ENCODE assay signal across 1 cellular context in the genomic region with DNA sequence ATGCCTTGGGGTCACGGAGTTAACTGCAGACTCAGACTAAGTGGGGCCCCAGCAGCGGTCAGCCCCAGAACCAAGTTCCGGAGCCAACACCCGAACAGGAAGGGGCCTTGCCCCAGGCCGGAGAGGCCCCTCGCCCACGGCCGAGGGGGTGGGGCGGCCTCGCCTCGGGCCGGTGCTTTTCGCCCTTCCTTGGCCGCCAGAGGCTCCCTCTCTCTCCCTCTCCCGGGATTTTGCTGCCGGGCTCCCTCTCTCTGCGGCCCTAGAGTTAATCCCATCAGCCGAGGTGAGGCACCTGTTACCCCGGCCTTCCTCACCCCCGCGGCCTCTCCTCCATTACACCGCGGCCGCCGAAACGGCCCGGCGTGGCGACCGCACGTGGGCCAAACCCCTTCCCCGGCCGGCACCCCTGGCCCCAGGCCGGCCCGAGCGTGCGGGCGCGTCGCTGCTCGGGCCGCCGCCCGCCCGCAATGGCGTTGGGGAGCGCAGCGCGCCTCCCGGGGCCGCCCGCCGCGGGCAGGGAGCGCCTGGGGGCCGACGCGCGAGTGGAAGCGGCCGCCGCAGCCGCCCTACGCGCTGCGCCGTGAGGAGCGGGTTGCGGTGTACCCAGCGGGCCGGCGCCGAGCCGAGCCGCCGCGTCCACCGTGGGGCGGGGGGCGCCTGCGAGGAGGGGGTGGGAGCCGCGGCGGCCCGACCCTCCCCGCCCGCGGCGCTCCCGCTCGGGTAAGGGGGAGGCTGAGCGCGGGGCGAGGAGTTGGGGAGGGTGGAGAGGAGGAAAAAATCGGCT.
TF ChIP-seq lines count a peak whose summit lies in the region.

A gene (plus strand): TSS at position 175 of the 784 bp plus-strand sequence. CDS start 2,520 bp downstream, outside the sequence.

TF ChIP-seq in HepG2, 621 proteins besides CTCF, POLR2A, EP300 and RAD21 (continued from another document and continues in another):
- TF ChIP-seq, protein P1, sequence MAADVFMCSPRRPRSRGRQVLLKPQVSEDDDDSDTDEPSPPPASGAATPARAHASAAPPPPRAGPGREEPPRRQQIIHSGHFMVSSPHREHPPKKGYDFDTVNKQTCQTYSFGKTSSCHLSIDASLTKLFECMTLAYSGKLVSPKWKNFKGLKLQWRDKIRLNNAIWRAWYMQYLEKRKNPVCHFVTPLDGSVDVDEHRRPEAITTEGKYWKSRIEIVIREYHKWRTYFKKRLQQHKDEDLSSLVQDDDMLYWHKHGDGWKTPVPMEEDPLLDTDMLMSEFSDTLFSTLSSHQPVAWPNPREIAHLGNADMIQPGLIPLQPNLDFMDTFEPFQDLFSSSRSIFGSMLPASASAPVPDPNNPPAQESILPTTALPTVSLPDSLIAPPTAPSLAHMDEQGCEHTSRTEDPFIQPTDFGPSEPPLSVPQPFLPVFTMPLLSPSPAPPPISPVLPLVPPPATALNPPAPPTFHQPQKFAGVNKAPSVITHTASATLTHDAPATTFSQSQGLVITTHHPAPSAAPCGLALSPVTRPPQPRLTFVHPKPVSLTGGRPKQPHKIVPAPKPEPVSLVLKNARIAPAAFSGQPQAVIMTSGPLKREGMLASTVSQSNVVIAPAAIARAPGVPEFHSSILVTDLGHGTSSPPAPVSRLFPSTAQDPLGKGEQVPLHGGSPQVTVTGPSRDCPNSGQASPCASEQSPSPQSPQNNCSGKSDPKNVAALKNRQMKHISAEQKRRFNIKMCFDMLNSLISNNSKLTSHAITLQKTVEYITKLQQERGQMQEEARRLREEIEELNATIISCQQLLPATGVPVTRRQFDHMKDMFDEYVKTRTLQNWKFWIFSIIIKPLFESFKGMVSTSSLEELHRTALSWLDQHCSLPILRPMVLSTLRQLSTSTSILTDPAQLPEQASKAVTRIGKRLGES (CRISPR knock-in tag; IDR thresholded peaks at IDR 0.05; ENCODE audit: borderline replicate concordance), result no peak
- TF ChIP-seq, protein P2, sequence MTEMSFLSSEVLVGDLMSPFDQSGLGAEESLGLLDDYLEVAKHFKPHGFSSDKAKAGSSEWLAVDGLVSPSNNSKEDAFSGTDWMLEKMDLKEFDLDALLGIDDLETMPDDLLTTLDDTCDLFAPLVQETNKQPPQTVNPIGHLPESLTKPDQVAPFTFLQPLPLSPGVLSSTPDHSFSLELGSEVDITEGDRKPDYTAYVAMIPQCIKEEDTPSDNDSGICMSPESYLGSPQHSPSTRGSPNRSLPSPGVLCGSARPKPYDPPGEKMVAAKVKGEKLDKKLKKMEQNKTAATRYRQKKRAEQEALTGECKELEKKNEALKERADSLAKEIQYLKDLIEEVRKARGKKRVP (CRISPR knock-in tag; IDR thresholded peaks at IDR 0.05), result no peak
- TF ChIP-seq MED1 (CRISPR knock-in tag; IDR thresholded peaks at IDR 0.05), result peak; percentile 46
- TF ChIP-seq ZNF660 (CRISPR knock-in tag; IDR thresholded peaks at IDR 0.05; ENCODE audit: borderline replicate concordance, low read depth), result no peak
- TF ChIP-seq, protein P3, sequence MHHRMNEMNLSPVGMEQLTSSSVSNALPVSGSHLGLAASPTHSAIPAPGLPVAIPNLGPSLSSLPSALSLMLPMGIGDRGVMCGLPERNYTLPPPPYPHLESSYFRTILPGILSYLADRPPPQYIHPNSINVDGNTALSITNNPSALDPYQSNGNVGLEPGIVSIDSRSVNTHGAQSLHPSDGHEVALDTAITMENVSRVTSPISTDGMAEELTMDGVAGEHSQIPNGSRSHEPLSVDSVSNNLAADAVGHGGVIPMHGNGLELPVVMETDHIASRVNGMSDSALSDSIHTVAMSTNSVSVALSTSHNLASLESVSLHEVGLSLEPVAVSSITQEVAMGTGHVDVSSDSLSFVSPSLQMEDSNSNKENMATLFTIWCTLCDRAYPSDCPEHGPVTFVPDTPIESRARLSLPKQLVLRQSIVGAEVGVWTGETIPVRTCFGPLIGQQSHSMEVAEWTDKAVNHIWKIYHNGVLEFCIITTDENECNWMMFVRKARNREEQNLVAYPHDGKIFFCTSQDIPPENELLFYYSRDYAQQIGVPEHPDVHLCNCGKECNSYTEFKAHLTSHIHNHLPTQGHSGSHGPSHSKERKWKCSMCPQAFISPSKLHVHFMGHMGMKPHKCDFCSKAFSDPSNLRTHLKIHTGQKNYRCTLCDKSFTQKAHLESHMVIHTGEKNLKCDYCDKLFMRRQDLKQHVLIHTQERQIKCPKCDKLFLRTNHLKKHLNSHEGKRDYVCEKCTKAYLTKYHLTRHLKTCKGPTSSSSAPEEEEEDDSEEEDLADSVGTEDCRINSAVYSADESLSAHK (CRISPR knock-in tag; IDR thresholded peaks at IDR 0.05; ENCODE audit: borderline replicate concordance), result no peak
- no peak for TF ChIP-seq ZNF780A (CRISPR knock-in tag; IDR thresholded peaks at IDR 0.05)
- TF ChIP-seq, protein P4, sequence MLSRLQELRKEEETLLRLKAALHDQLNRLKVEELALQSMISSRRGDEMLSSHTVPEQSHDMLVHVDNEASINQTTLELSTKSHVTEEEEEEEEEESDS (CRISPR knock-in tag; IDR thresholded peaks at IDR 0.05; ENCODE audit: borderline replicate concordance), result no peak
- no peak for TF ChIP-seq SMC3 (IDR thresholded peaks at IDR 0.05; ENCODE audit: low read length)
- TF ChIP-seq, protein P5, sequence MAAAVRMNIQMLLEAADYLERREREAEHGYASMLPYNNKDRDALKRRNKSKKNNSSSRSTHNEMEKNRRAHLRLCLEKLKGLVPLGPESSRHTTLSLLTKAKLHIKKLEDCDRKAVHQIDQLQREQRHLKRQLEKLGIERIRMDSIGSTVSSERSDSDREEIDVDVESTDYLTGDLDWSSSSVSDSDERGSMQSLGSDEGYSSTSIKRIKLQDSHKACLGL (CRISPR knock-in tag; IDR thresholded peaks at IDR 0.05), result peak; percentile 73
- TF ChIP-seq NFYC (CRISPR knock-in tag; IDR thresholded peaks at IDR 0.05), result no peak
- TF ChIP-seq, protein P6, sequence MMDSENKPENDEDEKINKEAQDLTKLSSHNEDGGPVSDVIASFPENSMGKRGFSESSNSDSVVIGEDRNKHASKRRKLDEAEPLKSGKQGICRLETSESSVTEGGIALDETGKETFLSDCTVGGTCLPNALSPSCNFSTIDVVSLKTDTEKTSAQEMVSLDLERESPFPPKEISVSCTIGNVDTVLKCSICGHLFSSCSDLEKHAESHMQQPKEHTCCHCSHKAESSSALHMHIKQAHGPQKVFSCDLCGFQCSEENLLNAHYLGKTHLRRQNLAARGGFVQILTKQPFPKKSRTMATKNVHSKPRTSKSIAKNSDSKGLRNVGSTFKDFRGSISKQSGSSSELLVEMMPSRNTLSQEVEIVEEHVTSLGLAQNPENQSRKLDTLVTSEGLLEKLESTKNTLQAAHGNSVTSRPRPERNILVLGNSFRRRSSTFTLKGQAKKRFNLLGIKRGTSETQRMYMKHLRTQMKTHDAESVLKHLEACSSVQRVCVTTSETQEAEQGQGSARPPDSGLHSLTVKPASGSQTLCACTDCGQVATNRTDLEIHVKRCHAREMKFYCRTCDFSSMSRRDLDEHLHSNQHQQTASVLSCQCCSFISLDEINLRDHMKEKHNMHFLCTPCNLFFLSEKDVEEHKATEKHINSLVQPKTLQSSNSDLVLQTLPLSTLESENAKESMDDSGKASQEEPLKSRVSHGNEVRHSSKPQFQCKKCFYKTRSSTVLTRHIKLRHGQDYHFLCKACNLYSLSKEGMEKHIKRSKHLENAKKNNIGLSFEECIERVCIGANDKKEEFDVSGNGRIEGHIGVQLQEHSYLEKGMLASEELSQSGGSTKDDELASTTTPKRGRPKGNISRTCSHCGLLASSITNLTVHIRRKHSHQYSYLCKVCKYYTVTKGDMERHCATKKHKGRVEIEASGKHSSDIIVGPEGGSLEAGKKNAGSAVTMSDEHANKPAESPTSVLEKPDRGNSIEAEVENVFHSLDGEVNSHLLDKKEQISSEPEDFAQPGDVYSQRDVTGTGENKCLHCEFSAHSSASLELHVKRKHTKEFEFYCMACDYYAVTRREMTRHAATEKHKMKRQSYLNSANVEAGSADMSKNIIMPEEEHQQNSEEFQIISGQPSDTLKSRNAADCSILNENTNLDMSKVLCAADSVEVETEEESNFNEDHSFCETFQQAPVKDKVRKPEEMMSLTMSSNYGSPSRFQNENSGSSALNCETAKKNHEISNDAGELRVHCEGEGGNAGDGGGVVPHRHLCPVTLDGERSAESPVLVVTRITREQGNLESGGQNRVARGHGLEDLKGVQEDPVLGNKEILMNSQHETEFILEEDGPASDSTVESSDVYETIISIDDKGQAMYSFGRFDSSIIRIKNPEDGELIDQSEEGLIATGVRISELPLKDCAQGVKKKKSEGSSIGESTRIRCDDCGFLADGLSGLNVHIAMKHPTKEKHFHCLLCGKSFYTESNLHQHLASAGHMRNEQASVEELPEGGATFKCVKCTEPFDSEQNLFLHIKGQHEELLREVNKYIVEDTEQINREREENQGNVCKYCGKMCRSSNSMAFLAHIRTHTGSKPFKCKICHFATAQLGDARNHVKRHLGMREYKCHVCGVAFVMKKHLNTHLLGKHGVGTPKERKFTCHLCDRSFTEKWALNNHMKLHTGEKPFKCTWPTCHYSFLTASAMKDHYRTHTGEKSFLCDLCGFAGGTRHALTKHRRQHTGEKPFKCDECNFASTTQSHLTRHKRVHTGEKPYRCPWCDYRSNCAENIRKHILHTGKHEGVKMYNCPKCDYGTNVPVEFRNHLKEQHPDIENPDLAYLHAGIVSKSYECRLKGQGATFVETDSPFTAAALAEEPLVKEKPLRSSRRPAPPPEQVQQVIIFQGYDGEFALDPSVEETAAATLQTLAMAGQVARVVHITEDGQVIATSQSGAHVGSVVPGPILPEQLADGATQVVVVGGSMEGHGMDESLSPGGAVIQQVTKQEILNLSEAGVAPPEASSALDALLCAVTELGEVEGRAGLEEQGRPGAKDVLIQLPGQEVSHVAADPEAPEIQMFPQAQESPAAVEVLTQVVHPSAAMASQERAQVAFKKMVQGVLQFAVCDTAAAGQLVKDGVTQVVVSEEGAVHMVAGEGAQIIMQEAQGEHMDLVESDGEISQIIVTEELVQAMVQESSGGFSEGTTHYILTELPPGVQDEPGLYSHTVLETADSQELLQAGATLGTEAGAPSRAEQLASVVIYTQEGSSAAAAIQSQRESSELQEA (CRISPR knock-in tag; IDR thresholded peaks at IDR 0.05; ENCODE audit: not compliant biosample characterization), result peak; percentile 40
- TF ChIP-seq CENPX (CRISPR knock-in tag; IDR thresholded peaks at IDR 0.05), result no peak
- TF ChIP-seq, protein P7, sequence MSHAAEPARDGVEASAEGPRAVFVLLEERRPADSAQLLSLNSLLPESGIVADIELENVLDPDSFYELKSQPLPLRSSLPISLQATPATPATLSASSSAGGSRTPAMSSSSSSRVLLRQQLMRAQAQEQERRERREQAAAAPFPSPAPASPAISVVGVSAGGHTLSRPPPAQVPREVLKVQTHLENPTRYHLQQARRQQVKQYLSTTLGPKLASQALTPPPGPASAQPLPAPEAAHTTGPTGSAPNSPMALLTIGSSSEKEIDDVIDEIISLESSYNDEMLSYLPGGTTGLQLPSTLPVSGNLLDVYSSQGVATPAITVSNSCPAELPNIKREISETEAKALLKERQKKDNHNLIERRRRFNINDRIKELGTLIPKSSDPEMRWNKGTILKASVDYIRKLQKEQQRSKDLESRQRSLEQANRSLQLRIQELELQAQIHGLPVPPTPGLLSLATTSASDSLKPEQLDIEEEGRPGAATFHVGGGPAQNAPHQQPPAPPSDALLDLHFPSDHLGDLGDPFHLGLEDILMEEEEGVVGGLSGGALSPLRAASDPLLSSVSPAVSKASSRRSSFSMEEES (CRISPR knock-in tag; IDR thresholded peaks at IDR 0.05), result no peak
- no peak for TF ChIP-seq NR2F6 (IDR thresholded peaks at IDR 0.05)
- no peak for TF ChIP-seq NR2F6 (CRISPR knock-in tag; IDR thresholded peaks at IDR 0.05)
- TF ChIP-seq FOXK2 (IDR thresholded peaks at IDR 0.05), result no peak
- TF ChIP-seq ZNF451 (CRISPR knock-in tag; IDR thresholded peaks at IDR 0.05), result no peak
- no peak for TF ChIP-seq ZNF354B (CRISPR knock-in tag; IDR thresholded peaks at IDR 0.05)
- TF ChIP-seq KLF12 (CRISPR knock-in tag; IDR thresholded peaks at IDR 0.05; ENCODE audit: borderline replicate concordance), result peak; percentile 83
- TF ChIP-seq, protein P8, sequence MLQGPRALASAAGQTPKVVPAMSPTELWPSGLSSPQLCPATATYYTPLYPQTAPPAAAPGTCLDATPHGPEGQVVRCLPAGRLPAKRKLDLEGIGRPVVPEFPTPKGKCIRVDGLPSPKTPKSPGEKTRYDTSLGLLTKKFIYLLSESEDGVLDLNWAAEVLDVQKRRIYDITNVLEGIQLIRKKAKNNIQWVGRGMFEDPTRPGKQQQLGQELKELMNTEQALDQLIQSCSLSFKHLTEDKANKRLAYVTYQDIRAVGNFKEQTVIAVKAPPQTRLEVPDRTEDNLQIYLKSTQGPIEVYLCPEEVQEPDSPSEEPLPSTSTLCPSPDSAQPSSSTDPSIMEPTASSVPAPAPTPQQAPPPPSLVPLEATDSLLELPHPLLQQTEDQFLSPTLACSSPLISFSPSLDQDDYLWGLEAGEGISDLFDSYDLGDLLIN (CRISPR knock-in tag; IDR thresholded peaks at IDR 0.05; ENCODE audit: borderline replicate concordance), result 0 out of 2 replicates have a peak, but pooled peaks have one; percentile 61
- peak; percentile 69 for TF ChIP-seq YY1 (IDR thresholded peaks at IDR 0.05; ENCODE audit: insufficient read depth, insufficient replicate concordance, low read depth, low read length)
- peak; percentile 43; the same call in 1 of the 2 replicates for TF ChIP-seq GATAD1 (CRISPR knock-in tag; IDR thresholded peaks at IDR 0.05)
- 0 out of 2 replicates have a peak, but pooled peaks have one; percentile 23 for TF ChIP-seq MIER3 (CRISPR knock-in tag; IDR thresholded peaks at IDR 0.05; ENCODE audit: borderline replicate concordance)
- TF ChIP-seq MTA1 (CRISPR knock-in tag; IDR thresholded peaks at IDR 0.05; ENCODE audit: borderline replicate concordance), result 0 out of 2 replicates have a peak, but pooled peaks have one; percentile 63
- TF ChIP-seq ZBTB7B (CRISPR knock-in tag; IDR thresholded peaks at IDR 0.05), result peak; percentile 82
- no peak for TF ChIP-seq ZBTB20 (CRISPR knock-in tag; IDR thresholded peaks at IDR 0.05; ENCODE audit: borderline replicate concordance, low read depth)
- TF ChIP-seq ZNF383 (CRISPR knock-in tag; IDR thresholded peaks at IDR 0.05; ENCODE audit: borderline replicate concordance), result no peak
- TF ChIP-seq RFX1 (IDR thresholded peaks at IDR 0.05), result no peak
- no peak for TF ChIP-seq NFE2 (CRISPR knock-in tag; IDR thresholded peaks at IDR 0.05)
- no peak; the same call in 1 of the 2 replicates for TF ChIP-seq ZNF17 (CRISPR knock-in tag; IDR thresholded peaks at IDR 0.05)
- TF ChIP-seq FOSL1 (CRISPR knock-in tag; IDR thresholded peaks at IDR 0.05; ENCODE audit: borderline replicate concordance), result no peak
- TF ChIP-seq, protein P9, sequence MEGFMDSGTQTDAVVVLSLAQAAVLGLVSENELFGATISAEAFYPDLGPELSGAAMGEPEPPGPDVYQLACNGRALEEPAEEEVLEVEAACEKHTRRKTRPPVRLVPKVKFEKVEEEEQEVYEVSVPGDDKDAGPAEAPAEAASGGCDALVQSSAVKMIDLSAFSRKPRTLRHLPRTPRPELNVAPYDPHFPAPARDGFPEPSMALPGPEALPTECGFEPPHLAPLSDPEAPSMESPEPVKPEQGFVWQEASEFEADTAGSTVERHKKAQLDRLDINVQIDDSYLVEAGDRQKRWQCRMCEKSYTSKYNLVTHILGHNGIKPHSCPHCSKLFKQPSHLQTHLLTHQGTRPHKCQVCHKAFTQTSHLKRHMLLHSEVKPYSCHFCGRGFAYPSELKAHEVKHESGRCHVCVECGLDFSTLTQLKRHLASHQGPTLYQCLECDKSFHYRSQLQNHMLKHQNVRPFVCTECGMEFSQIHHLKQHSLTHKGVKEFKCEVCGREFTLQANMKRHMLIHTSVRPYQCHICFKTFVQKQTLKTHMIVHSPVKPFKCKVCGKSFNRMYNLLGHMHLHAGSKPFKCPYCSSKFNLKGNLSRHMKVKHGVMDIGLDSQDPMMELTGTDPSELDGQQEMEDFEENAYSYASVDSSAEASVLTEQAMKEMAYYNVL (CRISPR knock-in tag; IDR thresholded peaks at IDR 0.05; ENCODE audit: borderline replicate concordance), result peak; percentile 69; the same call in 1 of the 2 replicates
- TF ChIP-seq NCOA2 (CRISPR knock-in tag; IDR thresholded peaks at IDR 0.05), result peak; percentile 66
- TF ChIP-seq ZFP62 (CRISPR knock-in tag; IDR thresholded peaks at IDR 0.05), result no peak
- TF ChIP-seq BORCS8-MEF2B (CRISPR knock-in tag; IDR thresholded peaks at IDR 0.05), result no peak
